ENCODE assay signal across 1 cellular context in genomic region chr5:56410696-56411095, GRCh38.
TF ChIP-seq lines count a peak whose summit lies in the region.

No MANE protein-coding gene starts in this region.

TF ChIP-seq in IMR-90, 13 proteins besides CTCF, POLR2A, EP300 and RAD21 (continued from another document):
- no peak for TF ChIP-seq USF2 (IDR thresholded peaks at IDR 0.05; ENCODE audit: low read depth, low read length)
- no peak for TF ChIP-seq MAFK (IDR thresholded peaks at IDR 0.05; ENCODE audit: low read depth, low read length)
